35 cellular contexts compared by ENCODE assay signal in the genomic region with DNA sequence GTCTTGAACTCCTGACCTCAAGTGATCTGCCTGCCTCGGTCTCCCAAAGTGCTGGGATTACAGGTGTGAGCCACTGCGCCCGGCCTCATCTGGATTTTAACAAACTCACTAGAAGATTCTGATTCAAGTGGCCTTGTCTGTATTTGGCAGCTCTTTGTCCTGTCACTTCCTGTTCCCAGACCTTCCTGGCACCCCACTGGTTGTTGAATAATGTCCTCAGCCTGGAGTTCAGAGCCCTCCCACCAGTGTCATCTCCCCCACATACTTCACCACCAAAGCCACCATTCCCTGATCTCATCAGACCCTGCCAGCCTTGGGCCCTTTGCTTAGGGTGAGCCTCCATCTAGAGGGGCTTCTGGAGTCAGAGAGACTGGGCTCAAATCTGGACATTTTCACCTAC. TPM values are rescaled to one million over a fixed set of nuclear protein-coding genes. Genes with fewer than 3 reads are reported as not detected.
DNase-seq lines count a peak whose midpoint lies in the region; ATAC-seq and TF ChIP-seq lines count a peak whose summit lies in the region.
"Had no signal": no experiment of that assay in that cellular context is flagged by ENCODE, and none has a peak within 500 bp of the region (broad histone marks: within the 10 kb centered on the region; RNA-seq: fewer than 3 reads in every experiment).

No MANE protein-coding gene starts in this region.

- H3K9ac ChIP-seq in endodermal cell (ENCODE audit: extremely low read depth, low read length, poor library complexity, severe bottlenecking) = no peak overlapping the region

- DNase-seq in activated T-cell treated with anti-CD3 and anti-CD28 coated beads, Interleukin-2, amount 50 U/mL, for 24 hours = no peak
- no peak for DNase-seq in activated T-cell treated with anti-CD3 and anti-CD28 coated beads, Interleukin-2, amount 50 U/mL, for 4 hours
- DNase-seq in MV-4-11 (lab: John Stamatoyannopoulos, UW) = peak; percentile 28
- DNase-seq in endodermal cell = peak; percentile 69
- no peak for DNase-seq in type B pancreatic cell (ENCODE audit: extremely low spot score, unreplicated experiment)
- no peak for DNase-seq in T-helper 1 cell
- DNase-seq in GDM1 (lab: John Stamatoyannopoulos, UW) = no peak
- DNase-seq in NCI-H2029 treated with DMSO at 0.1 percent for 48 hours (lab: John Stamatoyannopoulos, UW) = no peak
- DNase-seq: activated CD4-positive, alpha-beta T cell treated with anti-CD3 and anti-CD28 coated beads, Interleukin-2, amount 10 ng/mL, durations not matched to agents 7 days and 5 days; activated naive CD4-positive, alpha-beta T cell; activated T-cell treated with anti-CD3 and anti-CD28 coated beads, Interleukin-2, amount 50 U/mL, for 48 hours; CD8-positive, alpha-beta memory T cell; central memory CD4-positive, alpha-beta T cell; cortex of kidney; effector memory CD8-positive, alpha-beta T cell; heart left ventricle; left ventricle myocardium superior; NCI-H1105 treated with DMSO at 0.1 percent for 48 hours; NCI-H187 treated with DMSO at 0.1 percent for 48 hours; NCI-H2171 treated with DMSO at 0.1 percent for 48 hours; NCI-H524 treated with DMSO at 0.1 percent for 48 hours; nucleus accumbens; SHP77; sigmoid colon; stimulated activated CD4-positive, alpha-beta T cell treated with anti-CD3 and anti-CD28 coated beads, Interleukin-12 subunit alpha, Interleukin-12 subunit beta, amount 100 ng/mL, for 4 hours; stimulated activated CD4-positive, alpha-beta T cell treated with anti-CD3 and anti-CD28 coated beads, Interleukin-4, amount 100 ng/mL, for 24 hours; tibial artery; WERI-Rb-1 had no signal

- H3K4me1 ChIP-seq in endodermal cell (ENCODE audit: control insufficient read depth, insufficient read depth, low read length) = peaks cover 8% of the 10 kb centered on the region

- H3K4me3 Mint-ChIP-seq in activated T-cell treated with anti-CD3 and anti-CD28 coated beads, Interleukin-2, amount 50 U/mL, for 24 hours = no peak overlapping the region
- H3K4me3 Mint-ChIP-seq in activated T-cell treated with anti-CD3 and anti-CD28 coated beads, Interleukin-2, amount 50 U/mL, for 4 hours = no peak overlapping the region
- H3K4me3 Mint-ChIP-seq in endodermal cell (no peak overlapping the region), type B pancreatic cell (peak overlapping the region; percentile 30)
- H3K4me3 Mint-ChIP-seq: activated CD4-positive, alpha-beta T cell treated with anti-CD3 and anti-CD28 coated beads, Interleukin-2, amount 10 ng/mL, durations not matched to agents 7 days and 5 days had no signal

- TF ChIP-seq CTCF in endodermal cell (conservative IDR thresholded peaks at IDR 0.05) (no peak), type B pancreatic cell (conservative IDR thresholded peaks at IDR 0.05) (no peak)

- H3K36me3 ChIP-seq in endodermal cell (ENCODE audit: control insufficient read depth, insufficient read depth, low read length) = no peaks in the 10 kb centered on the region

- peak overlapping the region; percentile 38 for H3K27ac Mint-ChIP-seq in activated T-cell treated with anti-CD3 and anti-CD28 coated beads, Interleukin-2, amount 50 U/mL, for 24 hours
- H3K27ac Mint-ChIP-seq in endodermal cell = peak overlapping the region; percentile 29
- H3K27ac Mint-ChIP-seq in type B pancreatic cell = no peak overlapping the region
- H3K27ac Mint-ChIP-seq: activated CD4-positive, alpha-beta T cell treated with anti-CD3 and anti-CD28 coated beads, Interleukin-2, amount 10 ng/mL, durations not matched to agents 7 days and 5 days; effector memory CD8-positive, alpha-beta T cell had no signal

- no peaks in the 10 kb centered on the region for H3K27me3 ChIP-seq in endodermal cell (ENCODE audit: control insufficient read depth, insufficient read depth, low read length, poor library complexity, severe bottlenecking)
- H3K27me3 ChIP-seq: heart left ventricle, sigmoid colon, tibial artery had no signal

- no peaks in the 10 kb centered on the region for H3K27me3 Mint-ChIP-seq in activated T-cell treated with anti-CD3 and anti-CD28 coated beads, Interleukin-2, amount 50 U/mL, for 24 hours
- H3K27me3 Mint-ChIP-seq in activated T-cell treated with anti-CD3 and anti-CD28 coated beads, Interleukin-2, amount 50 U/mL, for 4 hours (ENCODE audit: low read depth) = no peaks in the 10 kb centered on the region
- H3K27me3 Mint-ChIP-seq in endodermal cell (ENCODE audit: insufficient read depth) (peaks cover 9% of the 10 kb centered on the region), type B pancreatic cell (no peaks in the 10 kb centered on the region)
- H3K27me3 Mint-ChIP-seq: CD8-positive, alpha-beta memory T cell; effector memory CD8-positive, alpha-beta T cell had no signal

- H3K9me3 Mint-ChIP-seq in activated T-cell treated with anti-CD3 and anti-CD28 coated beads, Interleukin-2, amount 50 U/mL, for 24 hours = no peaks in the 10 kb centered on the region
- no peaks in the 10 kb centered on the region for H3K9me3 Mint-ChIP-seq in activated T-cell treated with anti-CD3 and anti-CD28 coated beads, Interleukin-2, amount 50 U/mL, for 4 hours
- no peaks in the 10 kb centered on the region for H3K9me3 Mint-ChIP-seq in endodermal cell
- no peaks in the 10 kb centered on the region for H3K9me3 Mint-ChIP-seq in type B pancreatic cell
- H3K9me3 Mint-ChIP-seq: activated CD4-positive, alpha-beta T cell treated with anti-CD3 and anti-CD28 coated beads, Interleukin-2, amount 10 ng/mL, durations not matched to agents 7 days and 5 days; CD8-positive, alpha-beta memory T cell; effector memory CD8-positive, alpha-beta T cell had no signal

- peaks cover 30% of the 10 kb centered on the region for H3K4me1 Mint-ChIP-seq in activated T-cell treated with anti-CD3 and anti-CD28 coated beads, Interleukin-2, amount 50 U/mL, for 24 hours (ENCODE audit: low read depth)
- H3K4me1 Mint-ChIP-seq in activated T-cell treated with anti-CD3 and anti-CD28 coated beads, Interleukin-2, amount 50 U/mL, for 4 hours (ENCODE audit: low read depth) = peaks cover 23% of the 10 kb centered on the region
- H3K4me1 Mint-ChIP-seq in endodermal cell (peaks cover 8% of the 10 kb centered on the region), type B pancreatic cell (ENCODE audit: unreplicated experiment) (peaks cover 15% of the 10 kb centered on the region)

- H3K36me3 Mint-ChIP-seq in activated T-cell treated with anti-CD3 and anti-CD28 coated beads, Interleukin-2, amount 50 U/mL, for 24 hours (ENCODE audit: low read depth) = peaks cover 33% of the 10 kb centered on the region
- no peaks in the 10 kb centered on the region for H3K36me3 Mint-ChIP-seq in activated T-cell treated with anti-CD3 and anti-CD28 coated beads, Interleukin-2, amount 50 U/mL, for 4 hours (ENCODE audit: insufficient read depth)
- peaks cover 10% of the 10 kb centered on the region for H3K36me3 Mint-ChIP-seq in endodermal cell (ENCODE audit: low read depth)
- no peaks in the 10 kb centered on the region for H3K36me3 Mint-ChIP-seq in type B pancreatic cell

- no peak overlapping the region for H3K4me3 ChIP-seq in endodermal cell (ENCODE audit: low read length)
- H3K4me3 ChIP-seq: A549, heart left ventricle, sigmoid colon, tibial artery had no signal

- WGBS in endodermal cell (ENCODE audit: insufficient coverage in 1 of 2, insufficient read length in 1 of 2), 2 experiments = 79 to 83% methylated on average over 3 of the region's 3 CpGs

- no peaks in the 10 kb centered on the region for H3K9me3 ChIP-seq in endodermal cell (ENCODE audit: control insufficient read depth, low read length)
- H3K9me3 ChIP-seq: A549, heart left ventricle, sigmoid colon, tibial artery had no signal

- H3K27ac ChIP-seq in endodermal cell (ENCODE audit: low read depth, low read length) = no peak overlapping the region
- H3K27ac ChIP-seq: A549, heart left ventricle, sigmoid colon, tibial artery, WERI-Rb-1 had no signal

- ATAC-seq in activated T-cell treated with anti-CD3 and anti-CD28 coated beads, Interleukin-2, amount 50 U/mL, for 4 hours = no peak
- ATAC-seq: A549; effector memory CD8-positive, alpha-beta T cell; esophagus mucosa; HCT116; heart left ventricle; left ventricle myocardium superior; Panc1 had no signal

RNA-seq across cellular contexts. Expression of a gene that starts 3.3 kb away (rescaled TPM):
- 1 to 10 TPM; 4.9 to 8.5 (median 7.8) TPM for total RNA-seq in activated T-cell treated with anti-CD3 and anti-CD28 coated beads, Interleukin-2, amount 50 U/mL, for 4 hours
- total RNA-seq in endodermal cell (10 to 100 TPM in 1 of 2 donors, 1 to 10 TPM in 1; 9.0 to 12.4 TPM), type B pancreatic cell (ENCODE audit: low replicate concordance) (17.9 and 25.0 TPM in 2 replicates)
- 5.4 TPM for polyA plus RNA-seq in endodermal cell (2013, experiment 1 of 2)
- 5.3 TPM for polyA plus RNA-seq in endodermal cell (2013, experiment 2 of 2)

RNA-seq across cellular contexts. Expression of a gene that starts 10.2 kb away (rescaled TPM):
- 100 to 1,000 TPM; 123 to 142 (median 132) TPM for total RNA-seq in activated T-cell treated with anti-CD3 and anti-CD28 coated beads, Interleukin-2, amount 50 U/mL, for 4 hours
- total RNA-seq in endodermal cell = 10 to 100 TPM; 84.8 to 86.3 TPM
- polyA plus RNA-seq in endodermal cell (2013, experiment 1 of 2) = 40.0 TPM
- polyA plus RNA-seq in endodermal cell (2013, experiment 2 of 2) = 39.4 TPM
- 42.7 and 44.0 TPM in 2 replicates for total RNA-seq in type B pancreatic cell (ENCODE audit: low replicate concordance)

RNA-seq across cellular contexts. Expression of a gene that starts 31.4 kb away (rescaled TPM):
- 100 to 1,000 TPM; 124 to 141 (median 129) TPM for total RNA-seq in activated T-cell treated with anti-CD3 and anti-CD28 coated beads, Interleukin-2, amount 50 U/mL, for 4 hours
- total RNA-seq in endodermal cell (100 to 1,000 TPM in 1 of 2 donors, 10 to 100 TPM in 1; 84.5 to 111 TPM), type B pancreatic cell (ENCODE audit: low replicate concordance) (53.0 and 69.8 TPM in 2 replicates)
- 75.5 TPM for polyA plus RNA-seq in endodermal cell (2013, experiment 1 of 2)
- 71.1 TPM for polyA plus RNA-seq in endodermal cell (2013, experiment 2 of 2)

RNA-seq across cellular contexts. Expression of a gene that starts 40.4 kb away (rescaled TPM):
- 10 to 100 TPM; 13.1 to 13.8 (median 13.6) TPM for total RNA-seq in activated T-cell treated with anti-CD3 and anti-CD28 coated beads, Interleukin-2, amount 50 U/mL, for 4 hours
- 10 to 100 TPM; 52.4 to 67.3 TPM for total RNA-seq in endodermal cell
- 39.1 TPM for polyA plus RNA-seq in endodermal cell (2013, experiment 1 of 2)
- polyA plus RNA-seq in endodermal cell (2013, experiment 2 of 2) = 34.5 TPM
- 43.1 and 71.8 TPM in 2 replicates for total RNA-seq in type B pancreatic cell (ENCODE audit: low replicate concordance)

RNA-seq across cellular contexts. Expression of a gene that starts 49.2 kb away (rescaled TPM):
- total RNA-seq in activated T-cell treated with anti-CD3 and anti-CD28 coated beads, Interleukin-2, amount 50 U/mL, for 4 hours = not detected
- not detected for total RNA-seq in endodermal cell
- 0.93 TPM for polyA plus RNA-seq in endodermal cell (2013, experiment 1 of 2)
- polyA plus RNA-seq in endodermal cell (2013, experiment 2 of 2) = 0.46 TPM
- 0.14 and 0.77 TPM in 2 replicates for total RNA-seq in type B pancreatic cell (ENCODE audit: low replicate concordance)
- total RNA-seq: CD8-positive, alpha-beta memory T cell; esophagus mucosa; fibroblast of villous mesenchyme; left ventricle myocardium superior; pulmonary artery endothelial cell had no signal
- polyA plus RNA-seq: CD8-positive, alpha-beta memory T cell; keratinocyte had no signal

Comparison
In these comparisons a context has a peak if more than half of its experiments do, and no peak if none do; other contexts are left out.
1. DNase-seq: peak in MV-4-11 (single experiment) and endodermal cell (single experiment); none in activated T-cell treated with anti-CD3 and anti-CD28 coated beads, Interleukin-2, amount 50 U/mL, for 24 hours (single experiment), activated T-cell treated with anti-CD3 and anti-CD28 coated beads, Interleukin-2, amount 50 U/mL, for 4 hours (single experiment), type B pancreatic cell (single experiment), T-helper 1 cell (0 of 5), GDM1 (single experiment) and NCI-H2029 treated with DMSO at 0.1 percent for 48 hours (single experiment).